ENCODE assay signal across 8 cellular contexts in the genomic region with DNA sequence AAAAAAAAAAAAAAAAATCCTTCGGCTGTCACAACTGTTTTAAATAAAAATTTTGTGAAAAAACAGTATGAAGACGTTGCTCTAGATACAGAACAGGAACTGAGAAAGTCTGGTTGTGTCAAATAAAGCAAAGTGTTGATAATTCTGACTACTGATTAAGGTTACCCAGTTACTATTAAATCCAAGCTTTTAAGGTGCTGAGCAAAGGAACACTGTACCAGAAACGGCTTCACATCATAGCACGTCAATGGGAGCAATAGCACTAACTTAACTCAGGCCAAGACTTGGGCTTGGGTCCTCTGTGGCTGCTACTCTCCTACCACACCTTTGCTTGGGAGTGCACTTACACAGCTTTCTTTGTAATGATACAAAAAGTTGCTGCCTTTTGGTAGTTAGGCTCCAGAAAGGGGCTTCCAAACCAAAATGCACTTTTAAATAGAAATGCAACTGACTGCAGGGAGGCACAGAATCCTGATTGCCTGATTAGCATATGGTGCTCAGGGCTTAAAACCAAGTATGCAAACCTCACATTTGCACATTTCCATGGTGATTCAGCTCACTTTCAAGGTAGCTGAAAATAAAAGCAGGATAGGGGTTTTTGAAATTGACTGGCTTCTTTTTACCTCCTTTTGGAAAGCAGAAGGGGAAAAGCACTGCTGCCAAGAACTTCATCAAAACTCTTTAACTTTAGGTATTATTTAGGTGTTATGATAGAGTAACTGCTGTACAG. TPM values are rescaled to one million over a fixed set of nuclear protein-coding genes. Genes with fewer than 3 reads are reported as not detected.
DNase-seq lines count a peak whose midpoint lies in the region; ATAC-seq and TF ChIP-seq lines count a peak whose summit lies in the region.

No MANE protein-coding gene starts in this region.

- peaks cover 57% of the 10 kb centered on the region for H3K36me3 ChIP-seq in KMS-11 (ENCODE audit: insufficient read depth)
- H3K36me3 ChIP-seq in mammary epithelial cell (ENCODE audit: insufficient read depth, low read length) = peaks cover 45% of the 10 kb centered on the region
- peaks cover 30 to 50% (median 47%) of the 10 kb centered on the region in 3 experiments for H3K36me3 ChIP-seq in naive thymus-derived CD4-positive, alpha-beta T cell (ENCODE audit: control insufficient read depth in 2 of 3, insufficient read depth in 3 of 3, low read length in 3 of 3)
- peaks cover 62% of the 10 kb centered on the region for H3K36me3 ChIP-seq in A673 (ENCODE audit: insufficient read depth, low read length, poor library complexity, severe bottlenecking)

- WGBS in mammary epithelial cell (ENCODE audit: low coverage, missing lambda C conversion rate) = 61% methylated on average over 4 of the region's 4 CpGs

- peaks cover 24 to 75% (median 66%) of the 10 kb centered on the region in 5 donors for H3K36me3 Mint-ChIP-seq in naive thymus-derived CD4-positive, alpha-beta T cell

- H3K27ac Mint-ChIP-seq in naive thymus-derived CD4-positive, alpha-beta T cell = peak overlapping the region; percentile 81 to 99 (median 97)

- peak; percentile 1 for ATAC-seq in naive thymus-derived CD4-positive, alpha-beta T cell
- no peak for ATAC-seq in GM21390 (IDR thresholded peaks at IDR 0.05; ENCODE audit: unreplicated experiment)

- peak overlapping the region; percentile 1; the same call in 1 of the 2 replicates for H3K27ac ChIP-seq in KMS-11
- H3K27ac ChIP-seq in mammary epithelial cell (ENCODE audit: insufficient read depth, low read depth, low read length) = no peak overlapping the region
- H3K27ac ChIP-seq in naive thymus-derived CD4-positive, alpha-beta T cell (ENCODE audit: low read depth, low read length) = peak overlapping the region; percentile 97
- no peak overlapping the region for H3K27ac ChIP-seq in A673 (ENCODE audit: low read depth, low read length, poor library complexity, severe bottlenecking)

- H3K4me2 ChIP-seq in KMS-11 = peak overlapping the region; percentile 99
- H3K4me2 ChIP-seq in mammary epithelial cell (ENCODE audit: insufficient read depth, low read depth, low read length) = peak overlapping the region; percentile 15

- H4K20me1 ChIP-seq in KMS-11 (ENCODE audit: insufficient read depth) (peaks cover 40% of the 10 kb centered on the region), mammary epithelial cell (ENCODE audit: insufficient read depth, low read length) (peaks cover 26% of the 10 kb centered on the region)

- H3K27me3 ChIP-seq in KMS-11 (ENCODE audit: insufficient read depth, low read depth) (no peaks in the 10 kb centered on the region), mammary epithelial cell (ENCODE audit: insufficient read depth, low read length) (no peaks in the 10 kb centered on the region), A673 (replicated peaks; ENCODE audit: insufficient read depth, low read depth, low read length, poor library complexity) (no peaks in the 10 kb centered on the region)
- no peaks in the 10 kb centered on the region for H3K27me3 ChIP-seq in naive thymus-derived CD4-positive, alpha-beta T cell (ENCODE audit: control insufficient read depth in 2 of 2, insufficient read depth in 2 of 2, low read length in 2 of 2)

- intact Hi-C loops in mammary epithelial cell (cut with micrococcal nuclease) = no loop called here
- intact Hi-C loops in naive thymus-derived CD4-positive, alpha-beta T cell (cut with micrococcal nuclease) = loop anchor here (1.0 kb wide), 2 partner anchors 10 to 48 kb away; no protein-coding TSS in a partner anchor
- intact Hi-C loops in A673 (cut with micrococcal nuclease; ENCODE audit: unreplicated experiment) = no loop called here

- BruUV-seq in mammary epithelial cell (replicated peaks; lab: Mats Ljungman, UMichigan) (no TSS peak), A673 (replicated peaks; lab: Mats Ljungman, UMichigan) (no TSS peak)

- DNase-seq in CD1c-positive myeloid dendritic cell (ENCODE audit: extremely low spot score) = peak; percentile 66
- no peak for DNase-seq in mammary epithelial cell
- no peak for DNase-seq in naive thymus-derived CD4-positive, alpha-beta T cell
- no peak for DNase-seq in SKM-1 (lab: John Stamatoyannopoulos, UW; ENCODE audit: unreplicated experiment)
- no peak for DNase-seq in A673 (ENCODE audit: low spot score)
- no peak for DNase-seq in GM20000 (ENCODE audit: low spot score)

- H3K9me3 Mint-ChIP-seq in naive thymus-derived CD4-positive, alpha-beta T cell = peaks cover 0 to 4% (median 0%) of the 10 kb centered on the region in 11 donors

- H3K4me3 ChIP-seq in KMS-11 (IDR thresholded peaks at IDR 0.05; ENCODE audit: insufficient read depth, low read depth, low read length) (no peak overlapping the region), mammary epithelial cell (replicated peaks in 1 of 3; ENCODE audit: insufficient read depth in 1 of 3, low read depth in 2 of 3, low read length in 3 of 3) (no peak overlapping the region), A673 (ENCODE audit: low read depth, low read length, poor library complexity, severe bottlenecking) (no peak overlapping the region)
- peak overlapping the region; percentile 56 for H3K4me3 ChIP-seq in naive thymus-derived CD4-positive, alpha-beta T cell (ENCODE audit: low read length)

- CTCF ChIA-PET in mammary epithelial cell (lab: Charles Lee; ENCODE audit: low non-redundant PET) (no interaction called here), A673 (lab: Charles Lee) (no interaction called here)
- CTCF ChIA-PET in naive thymus-derived CD4-positive, alpha-beta T cell (lab: Charles Lee) = interaction anchor here (1.0 to 17.1 kb wide), 2 partner anchors 10 to 47 kb away, joined by 3 to 300 read pairs; no protein-coding TSS in a partner anchor

- H3K9ac ChIP-seq in KMS-11 (no peak overlapping the region), mammary epithelial cell (ENCODE audit: insufficient read depth, low read length) (no peak overlapping the region)

- in situ Hi-C loops in mammary epithelial cell (cut with MboI; ENCODE audit: low sequenced_read_pairs in 2 of 2) = no loop called here

- H2AFZ ChIP-seq in KMS-11 (ENCODE audit: low read depth) = no peak overlapping the region
- no peak overlapping the region for H2AFZ ChIP-seq in mammary epithelial cell (ENCODE audit: low read depth, low read length)

- H3K9me3 ChIP-seq in mammary epithelial cell (replicated peaks; ENCODE audit: insufficient read depth, low read length) (no peaks in the 10 kb centered on the region), A673 (ENCODE audit: low read depth, low read length, poor library complexity, severe bottlenecking) (no peaks in the 10 kb centered on the region)
- H3K9me3 ChIP-seq in naive thymus-derived CD4-positive, alpha-beta T cell (ENCODE audit: control insufficient read depth in 2 of 3, low read length in 3 of 3) = no peaks in the 10 kb centered on the region

- H3K27me3 Mint-ChIP-seq in naive thymus-derived CD4-positive, alpha-beta T cell = peaks cover 0 to 5% (median 0%) of the 10 kb centered on the region in 5 donors

- peak overlapping the region; percentile 88 to 99 (median 94) for H3K4me3 Mint-ChIP-seq in naive thymus-derived CD4-positive, alpha-beta T cell

- H3K79me2 ChIP-seq in KMS-11 (ENCODE audit: insufficient read depth, low read depth) (peaks cover 97% of the 10 kb centered on the region), mammary epithelial cell (ENCODE audit: insufficient read depth, low read length) (peaks cover 59% of the 10 kb centered on the region)

- POLR2A ChIA-PET in naive thymus-derived CD4-positive, alpha-beta T cell (lab: Charles Lee) = interaction anchor here (0.6 to 18.9 kb wide), 9 partner anchors 8 to 1149 kb away, joined by 3 to 1237 read pairs (median 4); partner anchors contain the start of gene GOLPH3L
- POLR2A ChIA-PET in A673 (lab: Charles Lee; ENCODE audit: low non-redundant PET) = interaction anchor here (0.5 to 0.9 kb wide), 3 partner anchors 9 to 373 kb away, joined by 3 to 8 read pairs (median 4); no protein-coding TSS in a partner anchor

- H3K4me1 ChIP-seq in KMS-11 (ENCODE audit: low read depth, poor library complexity, severe bottlenecking) (peaks cover 94% of the 10 kb centered on the region), mammary epithelial cell (ENCODE audit: insufficient read depth, low read length) (peaks cover 44% of the 10 kb centered on the region), A673 (ENCODE audit: insufficient read depth, low read length, poor library complexity, severe bottlenecking) (peaks cover 35% of the 10 kb centered on the region)
- peaks cover 58 to 72% of the 10 kb centered on the region in 2 donors for H3K4me1 ChIP-seq in naive thymus-derived CD4-positive, alpha-beta T cell (ENCODE audit: control insufficient read depth in 2 of 2, insufficient read depth in 2 of 2, low read length in 2 of 2)

- no peak for TF ChIP-seq CTCF in KMS-11 (conservative IDR thresholded peaks at IDR 0.05; ENCODE audit: low read depth, low read length)
- TF ChIP-seq CTCF in mammary epithelial cell (conservative IDR thresholded peaks at IDR 0.05 in 1 of 2, IDR thresholded peaks at IDR 0.05 in 1 of 2; ENCODE audit: extremely low read depth in 1 of 2, insufficient read depth in 1 of 2, low read depth in 1 of 2, low read length in 2 of 2) = no peak
- no peak for TF ChIP-seq CTCF in A673 (conservative IDR thresholded peaks at IDR 0.05; ENCODE audit: low read depth, low read length)
- TF ChIP-seq CTCF in GM20000 (IDR thresholded peaks at IDR 0.05; ENCODE audit: extremely low read depth, missing control alignments) = no peak

- peaks cover 40 to 75% (median 59%) of the 10 kb centered on the region in 7 donors for H3K4me1 Mint-ChIP-seq in naive thymus-derived CD4-positive, alpha-beta T cell

- dilution Hi-C loops in mammary epithelial cell (cut with HindIII; ENCODE audit: low sequenced_read_pairs) = loop anchor here (5.0 to 10.0 kb wide), 2 partner anchors 54 to 58 kb away; partner anchors contain the start of genes ENSA and FALEC

RNA-seq across cellular contexts. Expression of gene MCL1, which starts 6.3 kb away (rescaled TPM):
- 100 to 1,000 TPM; 289 to 455 TPM for total RNA-seq in mammary epithelial cell
- polyA plus RNA-seq in mammary epithelial cell = 126 TPM
- 272 TPM for polyA minus RNA-seq in mammary epithelial cell
- 1,000 to 10,000 TPM in 1 of 5 experiments, 100 to 1,000 TPM in 4; 302 to 1,400 (median 377) TPM for total RNA-seq in naive thymus-derived CD4-positive, alpha-beta T cell
- polyA plus RNA-seq in naive thymus-derived CD4-positive, alpha-beta T cell = 100 to 1,000 TPM; 171 to 172 TPM
- total RNA-seq in A673 (2021) = 123 and 163 TPM in 2 replicates

RNA-seq across cellular contexts. Expression of gene ADAMTSL4, which starts 23.9 kb away (rescaled TPM):
- total RNA-seq in mammary epithelial cell (10 to 100 TPM in 1 of 2 donors, 1 to 10 TPM in 1; 2.9 to 98.0 TPM), A673 (2021) (0.31 TPM in 1 of 2 replicates, not detected in the other)
- 4.8 TPM for polyA plus RNA-seq in mammary epithelial cell
- polyA minus RNA-seq in mammary epithelial cell = 5.1 TPM
- total RNA-seq in naive thymus-derived CD4-positive, alpha-beta T cell = 10 to 100 TPM in 1 of 5 experiments, 1 to 10 TPM in 1, under 1 TPM in 3; 0.49 to 27.7 (median 0.79) TPM
- under 1 TPM; 0.14 to 0.25 TPM for polyA plus RNA-seq in naive thymus-derived CD4-positive, alpha-beta T cell

RNA-seq across cellular contexts. Expression of gene ENSA, which starts 56.3 kb away (rescaled TPM):
- total RNA-seq in mammary epithelial cell (100 to 1,000 TPM in 1 of 2 donors, 10 to 100 TPM in 1; 62.5 to 178 TPM), A673 (2021) (222 and 237 TPM in 2 replicates)
- 114 TPM for polyA plus RNA-seq in mammary epithelial cell
- polyA minus RNA-seq in mammary epithelial cell = 28.8 TPM
- total RNA-seq in naive thymus-derived CD4-positive, alpha-beta T cell = 100 to 1,000 TPM in 4 of 5 experiments, 10 to 100 TPM in 1; 97.2 to 178 (median 157) TPM
- polyA plus RNA-seq in naive thymus-derived CD4-positive, alpha-beta T cell = 10 to 100 TPM; 59.4 to 60.0 TPM

RNA-seq across cellular contexts. Expression of gene FALEC, which starts 57.5 kb away (rescaled TPM):
- total RNA-seq in mammary epithelial cell = not detected
- not detected for polyA plus RNA-seq in mammary epithelial cell
- polyA minus RNA-seq in mammary epithelial cell = not detected
- total RNA-seq in naive thymus-derived CD4-positive, alpha-beta T cell = 1 to 10 TPM in 1 of 5 experiments, under 1 TPM in 1, not detected in 3; 0.44 to 2.5 TPM
- polyA plus RNA-seq in naive thymus-derived CD4-positive, alpha-beta T cell = under 1 TPM in 1 of 2 donors, not detected in 1; 0.76 TPM
- 1.6 TPM in 1 of 2 replicates, not detected in the other for total RNA-seq in A673 (2021)

Comparison
In these comparisons a context has a peak if more than half of its experiments do, and no peak if none do; other contexts are left out.
1. H3K27ac ChIP-seq: peak in KMS-11 (single experiment) and naive thymus-derived CD4-positive, alpha-beta T cell (single experiment); none in mammary epithelial cell (single experiment) and A673 (single experiment).
2. intact Hi-C loops: an anchor here in naive thymus-derived CD4-positive, alpha-beta T cell (1.0 kb wide); none called in mammary epithelial cell and A673.